ENCODE assay signal across 9 cellular contexts in genomic region chr2:201824212-201824611, GRCh38. TPM values are rescaled to one million over a fixed set of nuclear protein-coding genes. Genes with fewer than 3 reads are reported as not detected.
"Had no signal": no experiment of that assay in that cellular context is flagged by ENCODE, and none has a peak within 500 bp of the region (broad histone marks: within the 10 kb centered on the region; RNA-seq: fewer than 3 reads in every experiment).

No MANE protein-coding gene starts in this region.

- DNase-seq: GM23248, GOT3, H9, HCEC 1CT, IMR-90, KBM-7 had no signal

- H2AFZ ChIP-seq: GM23248 had no signal

- FAIRE-seq: H54 had no signal

- H3K27ac ChIP-seq: GM23248, HL-60, KMS-11 had no signal

- H3K9ac ChIP-seq: GM23248, KMS-11 had no signal

- H3K4me2 ChIP-seq: KMS-11 had no signal

- H3K4me3 ChIP-seq: GM23248 had no signal

RNA-seq across cellular contexts. Expression of gene CDK15, which starts 17.9 kb away (rescaled TPM):
- total RNA-seq: H9 had no signal
